In genomic region chr13:28707629-28708427, GRCh38 we compare ENCODE assay signal across 10 cellular contexts. TPM values are rescaled to one million over a fixed set of nuclear protein-coding genes. Genes with fewer than 3 reads are reported as not detected.
DNase-seq lines count a peak whose midpoint lies in the region; ATAC-seq, FAIRE-seq and TF ChIP-seq lines count a peak whose summit lies in the region.
"Had no signal": no experiment of that assay in that cellular context is flagged by ENCODE, and none has a peak within 500 bp of the region (broad histone marks: within the 10 kb centered on the region; RNA-seq: fewer than 3 reads in every experiment).

No MANE protein-coding gene starts in this region.

- TF ChIP-seq POLR2A in H54 (IDR thresholded peaks at IDR 0.05; ENCODE audit: low read depth, low read length): no peak

- FAIRE-seq in H54 (lab: Jason Lieb, UNC): peak; percentile 83

- ATAC-seq in activated CD4-positive, alpha-beta T cell treated with anti-CD3 and anti-CD28 coated beads for 36 hours: peak; percentile 94

- H3K4me1 Mint-ChIP-seq in activated CD4-positive, alpha-beta T cell treated with anti-CD3 and anti-CD28 coated beads for 36 hours: peaks cover 11% of the 10 kb centered on the region

- H3K27ac Mint-ChIP-seq in activated CD4-positive, alpha-beta T cell treated with anti-CD3 and anti-CD28 coated beads for 36 hours: no peak overlapping the region

- no peak for TF ChIP-seq CTCF in MM.1S (IDR thresholded peaks at IDR 0.05; ENCODE audit: low read length)
- TF ChIP-seq CTCF in cardiac fibroblast (IDR thresholded peaks at IDR 0.05; ENCODE audit: low read depth, low read length): no peak

- H3F3A ChIP-seq in MM.1S (ENCODE audit: insufficient read depth, low read length): no peaks in the 10 kb centered on the region

- peak; percentile 25 for DNase-seq in activated CD4-positive, alpha-beta T cell treated with anti-CD3 and anti-CD28 coated beads for 36 hours
- DNase-seq in activated CD4-positive, alpha-beta T cell treated with anti-CD3 and anti-CD28 coated beads for 4 hours: no peak
- DNase-seq in H54 (ENCODE audit: insufficient read length, low spot score) (no peak), MM.1S (peak; percentile 55), cardiac fibroblast (ENCODE audit: low read depth in 2 of 2) (peak; percentile 80 to 85), stromal cell of bone marrow (ENCODE audit: low read depth) (peak; percentile 51), retina (no peak), GOT3 (lab: John Stamatoyannopoulos, UW) (no peak)

- intact Hi-C loops in activated CD4-positive, alpha-beta T cell treated with anti-CD3 and anti-CD28 coated beads for 36 hours (cut with DNase I, micrococcal nuclease): loop anchor here in 1 of 2 experiments (1.0 to 2.0 kb wide), 2 partner anchors 10 to 49 kb away; partner anchors contain the start of genes POMP and SLC46A3

- no peaks in the 10 kb centered on the region for H3K4me1 ChIP-seq in MM.1S (ENCODE audit: low read length)

- H3K4me3 ChIP-seq in MM.1S (ENCODE audit: low read length): no peak overlapping the region
- H3K4me3 ChIP-seq in cardiac fibroblast (replicated peaks in 1 of 2; ENCODE audit: low read depth in 2 of 2, low read length in 2 of 2): no peak overlapping the region

- H3K27ac ChIP-seq in MM.1S (ENCODE audit: low read length): no peak overlapping the region
- H3K27ac ChIP-seq: C4-2B, neutrophil had no signal

- H3K4me2 ChIP-seq in MM.1S (ENCODE audit: low read depth, low read length): no peak overlapping the region; the same call in 1 of the 2 replicates

- no peak overlapping the region for H2AFZ ChIP-seq in MM.1S (ENCODE audit: low read length)

- no peaks in the 10 kb centered on the region for H4K20me1 ChIP-seq in MM.1S (ENCODE audit: insufficient read depth, low read length)

- peaks cover 1% of the 10 kb centered on the region for H3K9me3 Mint-ChIP-seq in activated CD4-positive, alpha-beta T cell treated with anti-CD3 and anti-CD28 coated beads for 36 hours (ENCODE audit: low read depth)

- H3K4me3 Mint-ChIP-seq in activated CD4-positive, alpha-beta T cell treated with anti-CD3 and anti-CD28 coated beads for 36 hours: no peak overlapping the region

- POLR2A ChIA-PET in activated CD4-positive, alpha-beta T cell treated with anti-CD3 and anti-CD28 coated beads for 36 hours (lab: Charles Lee): no interaction called here

- no peaks in the 10 kb centered on the region for H3K79me2 ChIP-seq in MM.1S (ENCODE audit: low read length)

- no peaks in the 10 kb centered on the region for H3K27me3 ChIP-seq in MM.1S (replicated peaks; ENCODE audit: insufficient read depth, low read length)
- H3K27me3 ChIP-seq: neutrophil had no signal

- H3K27me3 Mint-ChIP-seq in activated CD4-positive, alpha-beta T cell treated with anti-CD3 and anti-CD28 coated beads for 36 hours: no peaks in the 10 kb centered on the region

- H3K36me3 ChIP-seq in MM.1S (replicated peaks; ENCODE audit: insufficient read depth, low read length): no peaks in the 10 kb centered on the region

- peaks cover 18% of the 10 kb centered on the region for H3K36me3 Mint-ChIP-seq in activated CD4-positive, alpha-beta T cell treated with anti-CD3 and anti-CD28 coated beads for 36 hours (ENCODE audit: low read depth)

- H3K9ac ChIP-seq in MM.1S (ENCODE audit: low read length): no peak overlapping the region

- CTCF ChIA-PET in activated CD4-positive, alpha-beta T cell treated with anti-CD3 and anti-CD28 coated beads for 36 hours (lab: Charles Lee): interaction anchor here (1.0 kb wide), 1 partner anchor 384 kb away, joined by 4 read pairs; no protein-coding TSS in a partner anchor

- no peaks in the 10 kb centered on the region for H3K9me2 ChIP-seq in MM.1S (replicated peaks; ENCODE audit: insufficient read depth, low read length)

- H3K9me3 ChIP-seq in MM.1S (replicated peaks; ENCODE audit: insufficient read depth, low read length): no peaks in the 10 kb centered on the region
- H3K9me3 ChIP-seq: neutrophil had no signal

RNA-seq across cellular contexts. Expression of gene SLC46A3, which starts 10.9 kb away (rescaled TPM):
- total RNA-seq in activated CD4-positive, alpha-beta T cell treated with anti-CD3 and anti-CD28 coated beads for 36 hours: 1 to 10 TPM; 2.8 to 3.2 TPM

RNA-seq across cellular contexts. Expression of gene POMP, which starts 48.9 kb away (rescaled TPM):
- 100 to 1,000 TPM; 107 to 132 TPM for total RNA-seq in activated CD4-positive, alpha-beta T cell treated with anti-CD3 and anti-CD28 coated beads for 36 hours

Comparison
In these comparisons a context has a peak if more than half of its experiments do, and no peak if none do; other contexts are left out.
1. DNase-seq: peak in activated CD4-positive, alpha-beta T cell treated with anti-CD3 and anti-CD28 coated beads for 36 hours (single experiment), MM.1S (single experiment), cardiac fibroblast (2 of 2) and stromal cell of bone marrow (single experiment); none in activated CD4-positive, alpha-beta T cell treated with anti-CD3 and anti-CD28 coated beads for 4 hours (0 of 2), H54 (single experiment), retina (single experiment) and GOT3 (single experiment).